Comparison of ENCODE assay signal across 8 cellular contexts in the genomic region with DNA sequence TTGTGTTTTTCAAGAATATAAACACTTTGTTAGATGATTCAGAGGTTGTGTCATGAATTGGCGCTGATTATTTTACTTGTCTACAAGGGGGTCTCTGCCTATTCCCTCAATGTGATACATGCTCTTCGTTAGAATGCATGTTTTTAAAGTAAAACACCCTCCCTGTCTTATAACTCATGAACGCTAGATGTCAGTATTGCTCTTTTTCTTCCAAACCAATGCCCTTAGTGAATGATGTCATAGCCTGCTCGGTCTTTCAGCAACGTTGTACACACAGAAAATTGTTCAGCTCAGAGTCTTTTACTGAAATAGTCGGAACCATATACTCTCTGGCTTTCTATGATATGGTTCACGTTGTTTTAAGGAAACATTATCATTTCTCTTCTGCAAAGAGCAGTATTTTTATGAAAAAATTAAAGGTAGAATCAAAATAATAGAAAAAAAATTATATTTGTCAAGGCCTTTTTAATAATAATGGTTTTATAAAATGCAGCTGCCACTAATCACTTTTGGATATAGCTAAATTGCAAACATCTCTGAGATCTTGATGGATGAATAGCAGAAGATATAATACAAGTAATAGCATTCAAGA.
DNase-seq lines count a peak whose midpoint lies in the region; ATAC-seq and TF ChIP-seq lines count a peak whose summit lies in the region.

No MANE protein-coding gene starts in this region.

- intact Hi-C loops in CD8-positive, alpha-beta T cell (cut with DNase I, micrococcal nuclease), result loop anchor here in 1 of 2 experiments (5.0 kb wide), 1 partner anchor 1911 kb away; no protein-coding TSS in a partner anchor

- DNase-seq in CD8-positive, alpha-beta T cell, result no peak
- DNase-seq in NCI-H1436 (lab: John Stamatoyannopoulos, UW), result peak; percentile 82
- DNase-seq in SW480 (ENCODE audit: low spot score), result peak; percentile 64
- DNase-seq in fibroblast of pulmonary artery (ENCODE audit: low read depth), result peak; percentile 92
- DNase-seq in osteocyte (ENCODE audit: extremely low spot score, unreplicated experiment), result no peak
- DNase-seq in T1000 (lab: John Stamatoyannopoulos, UW), result no peak

- no peaks in the 10 kb centered on the region for H3K27me3 Mint-ChIP-seq in CD8-positive, alpha-beta T cell (ENCODE audit: low read depth)
- H3K27me3 Mint-ChIP-seq in osteocyte (ENCODE audit: unreplicated experiment), result peaks cover 35% of the 10 kb centered on the region

- no peak overlapping the region for H3K27ac Mint-ChIP-seq in CD8-positive, alpha-beta T cell
- H3K27ac Mint-ChIP-seq in osteocyte (ENCODE audit: unreplicated experiment), result no peak overlapping the region

- no peak overlapping the region for H3K4me3 Mint-ChIP-seq in CD8-positive, alpha-beta T cell
- H3K4me3 Mint-ChIP-seq in osteocyte (ENCODE audit: unreplicated experiment), result no peak overlapping the region

- CTCF ChIA-PET in CD8-positive, alpha-beta T cell (lab: Charles Lee), result no interaction called here

- no peaks in the 10 kb centered on the region for H3K36me3 Mint-ChIP-seq in CD8-positive, alpha-beta T cell
- no peaks in the 10 kb centered on the region for H3K36me3 Mint-ChIP-seq in osteocyte (ENCODE audit: unreplicated experiment)

- H3K27ac ChIP-seq in CD8-positive, alpha-beta T cell (ENCODE audit: low read depth, low read length), result no peak overlapping the region

- POLR2A ChIA-PET in CD8-positive, alpha-beta T cell (lab: Charles Lee), result no interaction called here

- ATAC-seq in CD8-positive, alpha-beta T cell, result peak; percentile 46
- ATAC-seq in GM18861 (IDR thresholded peaks at IDR 0.05; ENCODE audit: unreplicated experiment), result peak; percentile 99
- ATAC-seq in HG02970 (IDR thresholded peaks at IDR 0.05; ENCODE audit: low FRiP score, unreplicated experiment), result peak; percentile 94

- H3K9me3 Mint-ChIP-seq in CD8-positive, alpha-beta T cell, result no peaks in the 10 kb centered on the region
- H3K9me3 Mint-ChIP-seq in osteocyte (ENCODE audit: unreplicated experiment), result no peaks in the 10 kb centered on the region

- no peaks in the 10 kb centered on the region for H3K4me1 ChIP-seq in CD8-positive, alpha-beta T cell (ENCODE audit: insufficient read depth, low read length)

- H3K4me1 Mint-ChIP-seq in CD8-positive, alpha-beta T cell (ENCODE audit: low read depth), result no peaks in the 10 kb centered on the region
- H3K4me1 Mint-ChIP-seq in osteocyte (ENCODE audit: unreplicated experiment), result no peaks in the 10 kb centered on the region

- no peaks in the 10 kb centered on the region for H3K36me3 ChIP-seq in CD8-positive, alpha-beta T cell (ENCODE audit: insufficient read depth, low read length)

- no peaks in the 10 kb centered on the region for H3K9me3 ChIP-seq in CD8-positive, alpha-beta T cell (ENCODE audit: low read length)

- H3K27me3 ChIP-seq in CD8-positive, alpha-beta T cell (ENCODE audit: insufficient read depth, low read length), result no peaks in the 10 kb centered on the region

- H3K4me3 ChIP-seq in CD8-positive, alpha-beta T cell (ENCODE audit: low read depth, low read length), result no peak overlapping the region
- H3K4me3 ChIP-seq in fibroblast of pulmonary artery (replicated peaks; ENCODE audit: low read depth, low read length), result no peak overlapping the region

- TF ChIP-seq CTCF in CD8-positive, alpha-beta T cell (IDR thresholded peaks at IDR 0.05), result peak; percentile 37
- TF ChIP-seq CTCF in fibroblast of pulmonary artery (IDR thresholded peaks at IDR 0.05; ENCODE audit: low read length, missing control alignments), result peak; percentile 81
- peak; percentile 79 for TF ChIP-seq CTCF in osteocyte (IDR thresholded peaks at IDR 0.05)

Comparison
In these comparisons a context has a peak if more than half of its experiments do, and no peak if none do; other contexts are left out.
1. ATAC-seq: peak in every context shown above with its lines; median percentile 99 in GM18861; 94 in HG02970; 46 in CD8-positive, alpha-beta T cell.
2. DNase-seq: peak in NCI-H1436 (single experiment), SW480 (single experiment) and fibroblast of pulmonary artery (single experiment); none in CD8-positive, alpha-beta T cell (0 of 7), osteocyte (single experiment) and T1000 (single experiment).
3. Peak in every context shown above with its lines, with median percentiles within 50 percentile points of each other: CTCF ChIP-seq.